22 cellular contexts compared by ENCODE assay signal in genomic region chr18:62605685-62606084, GRCh38.
"Had no signal": no experiment of that assay in that cellular context is flagged by ENCODE, and none has a peak within 500 bp of the region (broad histone marks: within the 10 kb centered on the region; RNA-seq: fewer than 3 reads in every experiment).

No MANE protein-coding gene starts in this region.

- H3K4me3 ChIP-seq: ovary, stomach, thyroid gland, upper lobe of right lung had no signal

- H3K4me1 Mint-ChIP-seq: central memory CD8-positive, alpha-beta T cell; stimulated activated naive B cell treated with anti-CD40 and anti-IgM and Interleukin-4, amounts not matched to agents 10 μg/mL and 1 μg/mL and 100 μg/mL, for 72 hours had no signal

- H3K9me3 ChIP-seq: ovary, stomach, thyroid gland, upper lobe of right lung had no signal

- H3K27ac ChIP-seq: ovary, stomach, thyroid gland, upper lobe of right lung, VCaP had no signal

- H3K4me1 ChIP-seq: thyroid gland had no signal

- H3K36me3 Mint-ChIP-seq: activated naive CD8-positive, alpha-beta T cell; natural killer cell treated with Interleukin-12 subunit alpha and Interleukin-12 subunit beta and Interleukin-15 and Interleukin-18, amount 100 ng/mL, for 72 hours; stimulated activated naive B cell treated with anti-CD40 and anti-IgM and Interleukin-4, amounts not matched to agents 10 μg/mL and 1 μg/mL and 100 μg/mL, for 72 hours had no signal

- H3K27me3 ChIP-seq: ovary, thyroid gland had no signal

- H3K9me3 Mint-ChIP-seq: activated T-cell treated with anti-CD3 and anti-CD28 coated beads, Interleukin-2, amount 50 U/mL, for 72 hours; central memory CD8-positive, alpha-beta T cell; natural killer cell treated with Interleukin-12 subunit alpha and Interleukin-12 subunit beta and Interleukin-15 and Interleukin-18, amount 100 ng/mL, for 72 hours; stimulated activated naive B cell treated with anti-CD40 and anti-IgM and Interleukin-4, amounts not matched to agents 10 μg/mL and 1 μg/mL and 100 μg/mL, for 72 hours; T-helper 1 cell treated with Interleukin-12 subunit alpha and Interleukin-12 subunit beta and Interleukin-4 antibody, amounts not matched to agents 30 μg/mL and 1 μg/mL, for 36 hours had no signal

- H3K27ac Mint-ChIP-seq: activated naive CD8-positive, alpha-beta T cell; activated T-cell treated with anti-CD3 and anti-CD28 coated beads, Interleukin-2, amount 50 U/mL, for 72 hours; natural killer cell treated with Interleukin-12 subunit alpha and Interleukin-12 subunit beta and Interleukin-15 and Interleukin-18, amount 100 ng/mL, for 72 hours; progenitor cell of endocrine pancreas; stimulated activated naive B cell treated with anti-CD40 and anti-IgM and Interleukin-4, amounts not matched to agents 10 μg/mL and 1 μg/mL and 100 μg/mL, for 72 hours; T-helper 1 cell treated with Interleukin-12 subunit alpha and Interleukin-12 subunit beta and Interleukin-4 antibody, amounts not matched to agents 30 μg/mL and 1 μg/mL, for 36 hours had no signal

- H3K4me3 Mint-ChIP-seq: activated naive CD8-positive, alpha-beta T cell; activated T-cell treated with anti-CD3 and anti-CD28 coated beads, Interleukin-2, amount 50 U/mL, for 72 hours; central memory CD8-positive, alpha-beta T cell; natural killer cell treated with Interleukin-12 subunit alpha and Interleukin-12 subunit beta and Interleukin-15 and Interleukin-18, amount 100 ng/mL, for 72 hours; stimulated activated naive B cell treated with anti-CD40 and anti-IgM and Interleukin-4, amounts not matched to agents 10 μg/mL and 1 μg/mL and 100 μg/mL, for 72 hours; T-helper 1 cell treated with Interleukin-12 subunit alpha and Interleukin-12 subunit beta and Interleukin-4 antibody, amounts not matched to agents 30 μg/mL and 1 μg/mL, for 36 hours had no signal

- H3K36me3 ChIP-seq: ovary, stomach, thyroid gland, upper lobe of right lung had no signal

- DNase-seq: activated CD4-positive, alpha-beta T cell treated with anti-CD3 and anti-CD28 coated beads for 4 hours; activated CD4-positive, alpha-beta T cell treated with anti-CD3 and anti-CD28 coated beads, Interleukin-2, amount 50 U/mL, for 4 hours; activated naive CD4-positive, alpha-beta T cell treated with Interleukin-2 at 50 U/mL for 16 hours; activated T-cell treated with anti-CD3 and anti-CD28 coated beads for 4 hours; activated T-cell treated with anti-CD3 and anti-CD28 coated beads, Interleukin-2, amount 50 U/mL, for 72 hours; effector memory CD4-positive, alpha-beta T cell; glutamatergic neuron; left cardiac atrium; ovary; stimulated activated CD4-positive, alpha-beta T cell treated with anti-CD3 and anti-CD28 coated beads, Interleukin-15, amount 100 ng/mL, for 24 hours; stimulated activated CD4-positive, alpha-beta T cell treated with anti-CD3 and anti-CD28 coated beads, Interleukin-2, amount 100 ng/mL, for 24 hours; stimulated activated naive B cell treated with anti-CD40 and anti-IgM and Interleukin-4, amounts not matched to agents 10 μg/mL and 1 μg/mL and 100 μg/mL, for 72 hours; stomach; T-helper 9 cell; thyroid gland; upper lobe of right lung had no signal
